1 cellular context compared by ENCODE assay signal in the genomic region with DNA sequence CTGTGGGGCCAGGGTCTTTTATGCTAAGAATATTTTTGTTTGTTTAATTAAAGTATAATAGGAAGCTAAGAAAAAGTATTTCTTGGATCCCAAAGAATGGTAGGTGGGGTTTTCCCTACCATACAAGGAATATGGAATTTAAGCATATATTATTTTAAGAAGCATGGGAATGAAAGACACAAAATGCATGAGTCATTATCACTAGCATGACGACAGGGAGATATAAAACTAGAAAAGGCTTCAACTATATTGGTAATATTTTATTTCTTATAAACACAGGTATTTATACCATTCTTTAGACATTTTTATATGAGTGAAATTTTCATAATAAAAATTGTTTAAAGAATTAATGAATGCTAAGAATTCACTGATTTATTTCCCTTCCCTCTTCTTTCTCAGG.
TF ChIP-seq lines count a peak whose summit lies in the region.

No MANE protein-coding gene starts in this region.

TF ChIP-seq in IMR-90, 13 proteins besides CTCF, POLR2A, EP300 and RAD21:
- 0 out of 2 replicates have a peak, but pooled peaks have one; percentile 22 for TF ChIP-seq FOS (IDR thresholded peaks at IDR 0.05; ENCODE audit: low read depth, low read length)
- TF ChIP-seq, protein P1, sequence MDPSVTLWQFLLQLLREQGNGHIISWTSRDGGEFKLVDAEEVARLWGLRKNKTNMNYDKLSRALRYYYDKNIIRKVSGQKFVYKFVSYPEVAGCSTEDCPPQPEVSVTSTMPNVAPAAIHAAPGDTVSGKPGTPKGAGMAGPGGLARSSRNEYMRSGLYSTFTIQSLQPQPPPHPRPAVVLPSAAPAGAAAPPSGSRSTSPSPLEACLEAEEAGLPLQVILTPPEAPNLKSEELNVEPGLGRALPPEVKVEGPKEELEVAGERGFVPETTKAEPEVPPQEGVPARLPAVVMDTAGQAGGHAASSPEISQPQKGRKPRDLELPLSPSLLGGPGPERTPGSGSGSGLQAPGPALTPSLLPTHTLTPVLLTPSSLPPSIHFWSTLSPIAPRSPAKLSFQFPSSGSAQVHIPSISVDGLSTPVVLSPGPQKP (IDR thresholded peaks at IDR 0.05; ENCODE audit: borderline replicate concordance, low read depth, low read length), result no peak
TF ChIP-seq in IMR-90: peak in this region for 1.
